21 cellular contexts compared by ENCODE assay signal in genomic region chr15:65094294-65094995, GRCh38.
A peak's percentile ranks its signal among the peaks of the same experiment; 100 is the strongest.
DNase-seq lines count a peak whose midpoint lies in the region; ATAC-seq and TF ChIP-seq lines count a peak whose summit lies in the region.
"Had no signal": no experiment of that assay in that cellular context is flagged by ENCODE, and none has a peak within 500 bp of the region (broad histone marks: within the 10 kb centered on the region; RNA-seq: fewer than 3 reads in every experiment).

No MANE protein-coding gene starts in this region.

- peaks cover 11% of the 10 kb centered on the region for H3K36me3 Mint-ChIP-seq in T-helper 1 cell treated with Interleukin-12 subunit alpha and Interleukin-12 subunit beta and Interleukin-4 antibody, amounts not matched to agents 30 μg/mL and 1 μg/mL, for 36 hours (ENCODE audit: low read depth)
- H3K36me3 Mint-ChIP-seq in stimulated activated effector memory CD8-positive, alpha-beta T cell treated with anti-CD3 and anti-CD28 coated beads, Interleukin-12 subunit alpha, Interleukin-12 subunit beta, amount 100 ng/mL, for 72 hours: peaks cover 20% of the 10 kb centered on the region

- no peak overlapping the region for H3K4me3 Mint-ChIP-seq in T-helper 1 cell treated with Interleukin-12 subunit alpha and Interleukin-12 subunit beta and Interleukin-4 antibody, amounts not matched to agents 30 μg/mL and 1 μg/mL, for 36 hours
- no peak overlapping the region for H3K4me3 Mint-ChIP-seq in stimulated activated effector memory CD8-positive, alpha-beta T cell treated with anti-CD3 and anti-CD28 coated beads, Interleukin-12 subunit alpha, Interleukin-12 subunit beta, amount 100 ng/mL, for 72 hours
- H3K4me3 Mint-ChIP-seq: activated naive CD4-positive, alpha-beta T cell treated with anti-CD3 and anti-CD28 coated beads, Interleukin-2, amount 10 ng/mL, durations not matched to agents 7 days and 5 days had no signal

- no peaks in the 10 kb centered on the region for H3K9me3 Mint-ChIP-seq in T-helper 1 cell treated with Interleukin-12 subunit alpha and Interleukin-12 subunit beta and Interleukin-4 antibody, amounts not matched to agents 30 μg/mL and 1 μg/mL, for 36 hours
- H3K9me3 Mint-ChIP-seq in stimulated activated effector memory CD8-positive, alpha-beta T cell treated with anti-CD3 and anti-CD28 coated beads, Interleukin-12 subunit alpha, Interleukin-12 subunit beta, amount 100 ng/mL, for 72 hours: no peaks in the 10 kb centered on the region
- H3K9me3 Mint-ChIP-seq: activated naive CD4-positive, alpha-beta T cell treated with anti-CD3 and anti-CD28 coated beads, Interleukin-2, amount 10 ng/mL, durations not matched to agents 7 days and 5 days had no signal

- no peak for ATAC-seq in stimulated activated effector memory CD8-positive, alpha-beta T cell treated with anti-CD3 and anti-CD28 coated beads, Interleukin-12 subunit alpha, Interleukin-12 subunit beta, amount 100 ng/mL, for 72 hours
- no peak for ATAC-seq in HG03571 (IDR thresholded peaks at IDR 0.05; ENCODE audit: unreplicated experiment)
- ATAC-seq: GM12878 had no signal

- H3K27me3 Mint-ChIP-seq in T-helper 1 cell treated with Interleukin-12 subunit alpha and Interleukin-12 subunit beta and Interleukin-4 antibody, amounts not matched to agents 30 μg/mL and 1 μg/mL, for 36 hours (ENCODE audit: low read depth): no peaks in the 10 kb centered on the region
- H3K27me3 Mint-ChIP-seq: activated naive CD4-positive, alpha-beta T cell treated with anti-CD3 and anti-CD28 coated beads, Interleukin-2, amount 10 ng/mL, durations not matched to agents 7 days and 5 days had no signal

- H3K27ac Mint-ChIP-seq in T-helper 1 cell treated with Interleukin-12 subunit alpha and Interleukin-12 subunit beta and Interleukin-4 antibody, amounts not matched to agents 30 μg/mL and 1 μg/mL, for 36 hours: peak overlapping the region; percentile 20
- peak overlapping the region; percentile 67 for H3K27ac Mint-ChIP-seq in stimulated activated effector memory CD8-positive, alpha-beta T cell treated with anti-CD3 and anti-CD28 coated beads, Interleukin-12 subunit alpha, Interleukin-12 subunit beta, amount 100 ng/mL, for 72 hours
- H3K27ac Mint-ChIP-seq: activated naive CD4-positive, alpha-beta T cell treated with anti-CD3 and anti-CD28 coated beads, Interleukin-2, amount 10 ng/mL, durations not matched to agents 7 days and 5 days had no signal

- H3K4me3 ChIP-seq in coronary artery: no peak overlapping the region
- H3K4me3 ChIP-seq: BLaER1 treated with 17β-estradiol and CSF1 and Interleukin-3, amounts not matched to agents 10 nM and 100 nM; GM12878; MG63; thyroid gland had no signal

- TF ChIP-seq CTCF in coronary artery (IDR thresholded peaks at IDR 0.05): no peak

- DNase-seq in T-helper 1 cell (no peak), coronary artery (ENCODE audit: low spot score) (peak; percentile 63), kidney tubule cell (ENCODE audit: low spot score) (peak; percentile 44), UCSD-AML1 (lab: John Stamatoyannopoulos, UW; ENCODE audit: unreplicated experiment) (no peak), GM19238 (ENCODE audit: insufficient read length, low spot score) (no peak)
- DNase-seq in stimulated activated effector memory CD8-positive, alpha-beta T cell treated with anti-CD3 and anti-CD28 coated beads, Interleukin-12 subunit alpha, Interleukin-12 subunit beta, amount 100 ng/mL, for 72 hours (ENCODE audit: low spot score in 2 of 2): no peak
- DNase-seq: activated CD4-positive, alpha-beta T cell treated with anti-CD3 and anti-CD28 coated beads, Interleukin-2, amount 50 U/mL, for 1 hour; activated naive CD4-positive, alpha-beta T cell treated with anti-CD3 and anti-CD28 coated beads, Interleukin-2, amount 10 ng/mL, durations not matched to agents 7 days and 5 days; activated T-cell treated with anti-CD3 and anti-CD28 coated beads for 4 hours; brain microvascular endothelial cell; effector CD4-positive, alpha-beta T cell; islet precursor cell; MG63; NCI-H1694 treated with DMSO at 0.1 percent for 48 hours; occipital lobe; stimulated activated CD4-positive, alpha-beta T cell treated with anti-CD3 and anti-CD28 coated beads, Interleukin-4, amount 100 ng/mL, for 4 hours; thyroid gland had no signal

- no peaks in the 10 kb centered on the region for H3K4me1 Mint-ChIP-seq in T-helper 1 cell treated with Interleukin-12 subunit alpha and Interleukin-12 subunit beta and Interleukin-4 antibody, amounts not matched to agents 30 μg/mL and 1 μg/mL, for 36 hours (ENCODE audit: low read depth)
- no peaks in the 10 kb centered on the region for H3K4me1 Mint-ChIP-seq in stimulated activated effector memory CD8-positive, alpha-beta T cell treated with anti-CD3 and anti-CD28 coated beads, Interleukin-12 subunit alpha, Interleukin-12 subunit beta, amount 100 ng/mL, for 72 hours
- H3K4me1 Mint-ChIP-seq: activated naive CD4-positive, alpha-beta T cell treated with anti-CD3 and anti-CD28 coated beads, Interleukin-2, amount 10 ng/mL, durations not matched to agents 7 days and 5 days had no signal

- H3K27ac ChIP-seq in coronary artery: peak overlapping the region in 1 of 2 donors; percentile 11
- H3K27ac ChIP-seq: BLaER1 treated with 17β-estradiol and CSF1 and Interleukin-3, amounts not matched to agents 10 nM and 100 nM; brain microvascular endothelial cell; thyroid gland had no signal

Comparison
In these comparisons a context has a peak if more than half of its experiments do, and no peak if none do; other contexts are left out.
1. DNase-seq: peak in coronary artery (single experiment) and kidney tubule cell (single experiment); none in T-helper 1 cell (0 of 5), stimulated activated effector memory CD8-positive, alpha-beta T cell treated with anti-CD3 and anti-CD28 coated beads, Interleukin-12 subunit alpha, Interleukin-12 subunit beta, amount 100 ng/mL, for 72 hours (0 of 2), UCSD-AML1 (single experiment) and GM19238 (single experiment).